ENCODE assay signal across 8 cellular contexts in genomic region chr12:68637439-68637838, GRCh38. TPM values are rescaled to one million over a fixed set of nuclear protein-coding genes. Genes with fewer than 3 reads are reported as not detected.
A peak's percentile ranks its signal among the peaks of the same experiment; 100 is the strongest.
DNase-seq lines count a peak whose midpoint lies in the region; ATAC-seq lines count a peak whose summit lies in the region.
"Not testable (repeated sequence)": the region's sequence is repeated elsewhere in the genome, so short reads cannot be mapped to it uniquely, and the experiment has no call there.

No MANE protein-coding gene starts in this region.

- H3K36me3 ChIP-seq in BLaER1 = peaks cover 16% of the 10 kb centered on the region
- not testable (repeated sequence) for H3K36me3 ChIP-seq in CD8-positive, alpha-beta memory T cell (ENCODE audit: insufficient read depth, low read length); Karpas-422 (ENCODE audit: insufficient read depth, low read length); SK-N-MC (ENCODE audit: insufficient read depth, low read length)

- H3K4me1 ChIP-seq in BLaER1 = peaks cover 96% of the 10 kb centered on the region
- peaks cover 84% of the 10 kb centered on the region for H3K4me1 ChIP-seq in CD8-positive, alpha-beta memory T cell (ENCODE audit: insufficient read depth, low read length)
- H3K4me1 ChIP-seq in Karpas-422 (ENCODE audit: low read length) = peaks cover 86% of the 10 kb centered on the region

- H3K27me3 ChIP-seq in BLaER1; CD8-positive, alpha-beta memory T cell (ENCODE audit: insufficient read depth, low read length, poor library complexity, severe bottlenecking); Karpas-422 (ENCODE audit: low read length): not testable (repeated sequence)

- POLR2A ChIA-PET in CD8-positive, alpha-beta memory T cell (lab: Charles Lee) = interaction anchor here (1.0 kb wide), 1 partner anchor 27 kb away, joined by 6 read pairs; the partner anchor contains the start of gene RAP1B
- POLR2A ChIA-PET in activated CD8-positive, alpha-beta T cell treated with anti-CD3 and anti-CD28 coated beads, Interleukin-2, amount 10 ng/mL, durations not matched to agents 7 days and 5 days (lab: Charles Lee) = interaction anchor here (0.8 kb wide), 1 partner anchor 16 kb away, joined by 4 read pairs; no protein-coding TSS in a partner anchor

- peak overlapping the region in 5 of 8 donors; percentile 15 to 69 (median 58) for H3K27ac Mint-ChIP-seq in CD8-positive, alpha-beta memory T cell
- peak overlapping the region; percentile 34 for H3K27ac Mint-ChIP-seq in activated CD8-positive, alpha-beta T cell treated with anti-CD3 and anti-CD28 coated beads, Interleukin-2, amount 10 ng/mL, durations not matched to agents 7 days and 5 days
- peak overlapping the region; percentile 82 for H3K27ac Mint-ChIP-seq in activated naive CD8-positive, alpha-beta T cell
- not testable (repeated sequence) for H3K27ac Mint-ChIP-seq in memory B cell
- H3K27ac Mint-ChIP-seq in stimulated activated effector memory CD8-positive, alpha-beta T cell treated with anti-CD3 and anti-CD28 coated beads, Interleukin-12 subunit alpha, Interleukin-12 subunit beta, amount 100 ng/mL, for 72 hours = peak overlapping the region; percentile 71

- not testable (repeated sequence) for H2AFZ ChIP-seq in Karpas-422 (ENCODE audit: low read length)

- not testable (repeated sequence) for H3K9ac ChIP-seq in BLaER1; Karpas-422 (ENCODE audit: low read length)
- peak overlapping the region; percentile 24 for H3K9ac ChIP-seq in SK-N-MC (ENCODE audit: insufficient read length)

- not testable (repeated sequence) for H3K27me3 Mint-ChIP-seq in CD8-positive, alpha-beta memory T cell; activated CD8-positive, alpha-beta T cell treated with anti-CD3 and anti-CD28 coated beads, Interleukin-2, amount 10 ng/mL, durations not matched to agents 7 days and 5 days (ENCODE audit: low read depth); activated naive CD8-positive, alpha-beta T cell; memory B cell

- H3K79me2 ChIP-seq in Karpas-422 (ENCODE audit: low read length) = peaks cover 100% of the 10 kb centered on the region

- peaks cover 89 to 99% (median 97%) of the 10 kb centered on the region in 3 donors for H3K4me1 Mint-ChIP-seq in CD8-positive, alpha-beta memory T cell
- H3K4me1 Mint-ChIP-seq in activated CD8-positive, alpha-beta T cell treated with anti-CD3 and anti-CD28 coated beads, Interleukin-2, amount 10 ng/mL, durations not matched to agents 7 days and 5 days (ENCODE audit: low read depth) = peaks cover 83% of the 10 kb centered on the region
- peaks cover 95% of the 10 kb centered on the region for H3K4me1 Mint-ChIP-seq in activated naive CD8-positive, alpha-beta T cell (ENCODE audit: low read depth)
- H3K4me1 Mint-ChIP-seq in memory B cell = peaks cover 47% of the 10 kb centered on the region
- H3K4me1 Mint-ChIP-seq in stimulated activated effector memory CD8-positive, alpha-beta T cell treated with anti-CD3 and anti-CD28 coated beads, Interleukin-12 subunit alpha, Interleukin-12 subunit beta, amount 100 ng/mL, for 72 hours = peaks cover 80% of the 10 kb centered on the region

- peak overlapping the region in 6 of 7 donors; percentile 4 to 70 (median 36) for H3K4me3 Mint-ChIP-seq in CD8-positive, alpha-beta memory T cell
- H3K4me3 Mint-ChIP-seq in activated CD8-positive, alpha-beta T cell treated with anti-CD3 and anti-CD28 coated beads, Interleukin-2, amount 10 ng/mL, durations not matched to agents 7 days and 5 days = not testable (repeated sequence)
- peak overlapping the region; percentile 64 for H3K4me3 Mint-ChIP-seq in activated naive CD8-positive, alpha-beta T cell
- peak overlapping the region; percentile 24 for H3K4me3 Mint-ChIP-seq in memory B cell
- H3K4me3 Mint-ChIP-seq in stimulated activated effector memory CD8-positive, alpha-beta T cell treated with anti-CD3 and anti-CD28 coated beads, Interleukin-12 subunit alpha, Interleukin-12 subunit beta, amount 100 ng/mL, for 72 hours = peak overlapping the region; percentile 13

- CTCF ChIA-PET in CD8-positive, alpha-beta memory T cell (lab: Charles Lee) = interaction anchor here (0.7 to 1.1 kb wide), 3 partner anchors 15 to 43 kb away, joined by 3 read pairs; no protein-coding TSS in a partner anchor
- CTCF ChIA-PET in activated CD8-positive, alpha-beta T cell treated with anti-CD3 and anti-CD28 coated beads, Interleukin-2, amount 10 ng/mL, durations not matched to agents 7 days and 5 days (lab: Charles Lee) = not testable (repeated sequence)

- DNase-seq in CD8-positive, alpha-beta memory T cell; Karpas-422; SK-N-MC (ENCODE audit: low read depth, low spot score); activated CD8-positive, alpha-beta T cell treated with anti-CD3 and anti-CD28 coated beads, Interleukin-2, amount 10 ng/mL, durations not matched to agents 7 days and 5 days; memory B cell (ENCODE audit: low spot score in 2 of 2); stimulated activated effector memory CD8-positive, alpha-beta T cell treated with anti-CD3 and anti-CD28 coated beads, Interleukin-12 subunit alpha, Interleukin-12 subunit beta, amount 100 ng/mL, for 72 hours (ENCODE audit: low spot score in 2 of 2): not testable (repeated sequence)

- not testable (repeated sequence) for H3K4me3 ChIP-seq in BLaER1; CD8-positive, alpha-beta memory T cell (ENCODE audit: low read length); Karpas-422 (ENCODE audit: low read length); SK-N-MC

- H3K36me3 Mint-ChIP-seq in CD8-positive, alpha-beta memory T cell = peaks cover 0 to 35% (median 2%) of the 10 kb centered on the region in 3 donors
- peaks cover 51% of the 10 kb centered on the region for H3K36me3 Mint-ChIP-seq in activated CD8-positive, alpha-beta T cell treated with anti-CD3 and anti-CD28 coated beads, Interleukin-2, amount 10 ng/mL, durations not matched to agents 7 days and 5 days (ENCODE audit: low read depth)
- H3K36me3 Mint-ChIP-seq in activated naive CD8-positive, alpha-beta T cell; memory B cell: not testable (repeated sequence)
- H3K36me3 Mint-ChIP-seq in stimulated activated effector memory CD8-positive, alpha-beta T cell treated with anti-CD3 and anti-CD28 coated beads, Interleukin-12 subunit alpha, Interleukin-12 subunit beta, amount 100 ng/mL, for 72 hours = peaks cover 87% of the 10 kb centered on the region

- not testable (repeated sequence) for H3K9me2 ChIP-seq in Karpas-422 (replicated peaks; ENCODE audit: insufficient read depth, low read length)

- peak overlapping the region; percentile 62 for H3K27ac ChIP-seq in BLaER1
- not testable (repeated sequence) for H3K27ac ChIP-seq in CD8-positive, alpha-beta memory T cell (ENCODE audit: low read depth, low read length); SK-N-MC
- H3K27ac ChIP-seq in Karpas-422 (ENCODE audit: low read length) = peak overlapping the region; percentile 56

- H3K4me2 ChIP-seq in BLaER1 (peak overlapping the region; percentile 58), Karpas-422 (ENCODE audit: low read depth, low read length, poor library complexity, severe bottlenecking) (peak overlapping the region; percentile 28)

- not testable (repeated sequence) for H3K9me3 ChIP-seq in BLaER1; CD8-positive, alpha-beta memory T cell (ENCODE audit: low read length); Karpas-422 (ENCODE audit: low read length); SK-N-MC (ENCODE audit: low read depth, low read length)

- H3K9me3 Mint-ChIP-seq in CD8-positive, alpha-beta memory T cell; activated CD8-positive, alpha-beta T cell treated with anti-CD3 and anti-CD28 coated beads, Interleukin-2, amount 10 ng/mL, durations not matched to agents 7 days and 5 days (ENCODE audit: insufficient read depth); activated naive CD8-positive, alpha-beta T cell (ENCODE audit: low read depth); memory B cell; stimulated activated effector memory CD8-positive, alpha-beta T cell treated with anti-CD3 and anti-CD28 coated beads, Interleukin-12 subunit alpha, Interleukin-12 subunit beta, amount 100 ng/mL, for 72 hours: not testable (repeated sequence)

- not testable (repeated sequence) for ATAC-seq in activated CD8-positive, alpha-beta T cell treated with anti-CD3 and anti-CD28 coated beads, Interleukin-2, amount 10 ng/mL, durations not matched to agents 7 days and 5 days; memory B cell (ENCODE audit: low read depth); stimulated activated effector memory CD8-positive, alpha-beta T cell treated with anti-CD3 and anti-CD28 coated beads, Interleukin-12 subunit alpha, Interleukin-12 subunit beta, amount 100 ng/mL, for 72 hours

- peaks cover 100% of the 10 kb centered on the region for H4K20me1 ChIP-seq in BLaER1
- not testable (repeated sequence) for H4K20me1 ChIP-seq in Karpas-422 (ENCODE audit: insufficient read depth, low read depth, low read length)

RNA-seq across cellular contexts. Expression of gene RAP1B, which starts 26.7 kb away (rescaled TPM):
- 100 to 1,000 TPM; 271 to 281 TPM for total RNA-seq in CD8-positive, alpha-beta memory T cell
- 589 TPM for polyA plus RNA-seq in CD8-positive, alpha-beta memory T cell
- total RNA-seq in Karpas-422 (2014; rRNA removed; shearing (Covaris generic); ENCODE audit: low replicate concordance) = 95.4 and 153 TPM in 2 replicates
- 100 to 1,000 TPM; 256 to 268 TPM for total RNA-seq in activated CD8-positive, alpha-beta T cell treated with anti-CD3 and anti-CD28 coated beads, Interleukin-2, amount 10 ng/mL, durations not matched to agents 7 days and 5 days

RNA-seq across cellular contexts. Expression of gene NUP107, which starts 49.3 kb away (rescaled TPM):
- total RNA-seq in CD8-positive, alpha-beta memory T cell = 100 to 1,000 TPM; 120 to 132 TPM
- 25.3 TPM for polyA plus RNA-seq in CD8-positive, alpha-beta memory T cell
- total RNA-seq in Karpas-422 (2014; rRNA removed; shearing (Covaris generic); ENCODE audit: low replicate concordance) = 54.8 and 103 TPM in 2 replicates
- total RNA-seq in activated CD8-positive, alpha-beta T cell treated with anti-CD3 and anti-CD28 coated beads, Interleukin-2, amount 10 ng/mL, durations not matched to agents 7 days and 5 days = 100 to 1,000 TPM; 103 to 105 TPM
